In the genomic region with DNA sequence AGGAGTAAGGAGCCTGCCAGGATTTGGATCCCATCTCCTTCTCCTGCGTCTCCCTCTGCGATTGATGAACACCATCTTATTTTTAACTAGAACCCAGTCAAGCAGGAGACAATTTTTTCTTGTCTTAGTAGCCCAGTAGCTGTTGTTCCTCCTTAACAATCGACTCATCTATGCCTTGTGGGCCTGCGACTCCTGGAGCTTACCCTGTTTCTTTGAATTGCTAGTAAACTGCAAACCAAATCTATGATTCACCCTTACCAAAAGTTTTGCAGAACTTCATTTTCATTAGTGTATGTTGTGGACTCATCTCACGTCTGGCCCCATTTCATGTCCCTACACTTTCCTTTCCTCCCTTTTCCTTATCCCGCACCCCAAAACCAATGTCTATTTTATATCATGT, we compare ENCODE assay signal across 19 cellular contexts.
"Had no signal": no experiment of that assay in that cellular context is flagged by ENCODE, and none has a peak within 500 bp of the region (broad histone marks: within the 10 kb centered on the region; RNA-seq: fewer than 3 reads in every experiment).

No MANE protein-coding gene starts in this region.

- H3K4me2 ChIP-seq: hepatocyte had no signal

- ATAC-seq: left colon; left ventricle myocardium superior; psoas muscle; stimulated activated naive CD8-positive, alpha-beta T cell treated with anti-CD3 and anti-CD28 coated beads, Interleukin-15, Interleukin-2, amounts not matched to agents 100 U/mL and 50 U/mL, for 24 hours had no signal

- H3K9me3 ChIP-seq: psoas muscle, suprapubic skin, thyroid gland had no signal

- H2AFZ ChIP-seq: hepatocyte had no signal

- DNase-seq: effector CD4-positive, alpha-beta T cell; endodermal cell; foreskin melanocyte; head of caudate nucleus; kidney; left colon; left ventricle myocardium superior; mesendoderm; naive B cell; psoas muscle; stimulated activated CD4-positive, alpha-beta T cell treated with anti-CD3 and anti-CD28 coated beads, Interleukin-12 subunit alpha, Interleukin-12 subunit beta, amount 100 ng/mL, for 4 hours; stimulated activated CD4-positive, alpha-beta T cell treated with anti-CD3 and anti-CD28 coated beads, Interleukin-2, amount 100 ng/mL, for 48 hours; stimulated activated naive CD8-positive, alpha-beta T cell treated with anti-CD3 and anti-CD28 coated beads, Interleukin-15, Interleukin-2, amounts not matched to agents 100 U/mL and 50 U/mL, for 24 hours; thyroid gland had no signal

- H3K27me3 ChIP-seq: hepatocyte, suprapubic skin, thyroid gland had no signal

- H3K79me2 ChIP-seq: hepatocyte had no signal

- H3K36me3 ChIP-seq: suprapubic skin, thyroid gland had no signal

- H3K4me3 ChIP-seq: coronary artery, hepatocyte, lung, psoas muscle, skin epidermis, suprapubic skin, thyroid gland had no signal

- H3K27ac ChIP-seq: coronary artery, hepatocyte, psoas muscle, skin epidermis, suprapubic skin, thyroid gland had no signal
